9 cellular contexts compared by ENCODE assay signal in the genomic region with DNA sequence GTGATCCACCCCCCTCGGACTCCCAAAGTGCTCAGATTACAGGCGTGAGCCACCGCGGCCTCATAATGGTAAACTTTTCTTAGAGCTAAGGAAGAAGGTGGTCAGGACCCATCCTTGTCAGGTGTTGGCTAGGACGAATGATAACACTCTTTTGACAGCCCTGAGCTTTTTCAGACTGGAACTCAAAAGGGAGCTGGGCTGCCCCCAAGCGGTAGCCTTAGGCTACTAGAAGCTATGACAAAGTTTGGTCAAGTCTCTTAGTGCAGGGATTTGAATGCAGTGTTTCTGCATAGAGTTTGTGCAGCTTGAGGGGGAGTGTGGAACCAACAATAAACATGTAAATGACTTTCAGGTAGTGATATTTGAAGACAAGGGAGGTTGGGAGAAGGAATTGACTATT. TPM values are rescaled to one million over a fixed set of nuclear protein-coding genes. Genes with fewer than 3 reads are reported as not detected.
DNase-seq lines count a peak whose midpoint lies in the region; ATAC-seq, FAIRE-seq and TF ChIP-seq lines count a peak whose summit lies in the region.
"Had no signal": no experiment of that assay in that cellular context is flagged by ENCODE, and none has a peak within 500 bp of the region (broad histone marks: within the 10 kb centered on the region; RNA-seq: fewer than 3 reads in every experiment).

No MANE protein-coding gene starts in this region.

- TF ChIP-seq EP300 in A549 (IDR thresholded peaks at IDR 0.05) = no peak

- POLR2A ChIA-PET in A549 (lab: Yijun Ruan, JAX) = interaction anchor here (1.1 kb wide), 1 partner anchor 23 kb away, joined by 3 read pairs; a partner anchor contains a TSS

- H3K4me2 ChIP-seq in A549 = no peak overlapping the region

- WGBS in A549 (ENCODE audit: missing lambda C conversion rate) = 0% methylated on average over 6 of the region's 6 CpGs

- peak; percentile 28 to 53 for DNase-seq in A549 (ENCODE audit: low read depth in 1 of 2, low spot score in 1 of 2)
- no peak for DNase-seq in GM12864 (ENCODE audit: low read depth)
- DNase-seq in NCI-H526 (lab: John Stamatoyannopoulos, UW) = peak; percentile 33 to 50
- peak; percentile 53 for DNase-seq in activated CD8-positive, alpha-beta memory T cell treated with anti-CD3 and anti-CD28 coated beads, Interleukin-2, amount 50 U/mL, for 48 hours
- DNase-seq in foreskin keratinocyte = peak in 1 of 2 donors; percentile 28
- DNase-seq in stimulated activated CD4-positive, alpha-beta T cell treated with anti-CD3 and anti-CD28 coated beads, Interleukin-15, amount 100 ng/mL, for 24 hours = peak; percentile 57

- H3K4me3 ChIP-seq in A549 = no peak overlapping the region
- no peak overlapping the region for H3K4me3 ChIP-seq in GM12864 (ENCODE audit: low read depth, low read length)

- no peak for TF ChIP-seq POLR2A in A549 (IDR thresholded peaks at IDR 0.05; ENCODE audit: low read length)

- CTCF ChIA-PET in A549 (lab: Yijun Ruan, JAX) = interaction anchor here (0.6 to 4.4 kb wide), 24 partner anchors 9 to 197 kb away, joined by 3 to 50 read pairs (median 5); no protein-coding TSS in a partner anchor

- no peaks in the 10 kb centered on the region for H3K9me3 ChIP-seq in A549

- H3K27ac ChIP-seq in A549 (no peak overlapping the region), foreskin keratinocyte (no peak overlapping the region)

- H3K27me3 ChIP-seq in foreskin keratinocyte = no peaks in the 10 kb centered on the region

- H3K4me1 ChIP-seq in A549 (peaks cover 4% of the 10 kb centered on the region; the same call in 2 of the 3 replicates), foreskin keratinocyte (no peaks in the 10 kb centered on the region)

- ATAC-seq in A549 (peak; percentile 44 to 62; a peak in 4 of 6 replicates), foreskin keratinocyte (peak; percentile 61), GM21576 (IDR thresholded peaks at IDR 0.05; ENCODE audit: unreplicated experiment) (no peak), GM19455 (IDR thresholded peaks at IDR 0.05; ENCODE audit: unreplicated experiment) (no peak)

- TF ChIP-seq CTCF in A549 (IDR thresholded peaks at IDR 0.05) = peak; percentile 54
- TF ChIP-seq CTCF in GM12864 (IDR thresholded peaks at IDR 0.05; ENCODE audit: low read depth, low read length, missing control alignments) = peak; percentile 64
- peak; percentile 61 for TF ChIP-seq CTCF in foreskin keratinocyte (conservative IDR thresholded peaks at IDR 0.05)

- peak; percentile 55 to 70 for TF ChIP-seq RAD21 in A549 (conservative IDR thresholded peaks at IDR 0.05 in 1 of 2, IDR thresholded peaks at IDR 0.05 in 1 of 2)

- no peak for FAIRE-seq in A549 (lab: Jason Lieb, UNC)
- FAIRE-seq: endometrium had no signal

TF ChIP-seq in A549, 52 proteins besides CTCF, POLR2A, EP300 and RAD21:
- TF ChIP-seq HOXB5 (CRISPR knock-in tag; IDR thresholded peaks at IDR 0.05) (no peak), SMC3 (IDR thresholded peaks at IDR 0.05) (peak; percentile 43), JUN (IDR thresholded peaks at IDR 0.05) (no peak)
TF ChIP-seq in A549: peak in this region for 1.

RNA-seq across cellular contexts. Expression of a gene that starts 11.8 kb away (rescaled TPM):
- polyA plus RNA-seq in A549 (2011; rRNA removed) (139 and 155 TPM in 2 replicates), A549 (2017; fragmentation: RNase III; extraction: RNeasy Plus Mini Kit Qiagen cat#74134 plus additional on column Dnase treatment) (147 to 153 TPM (median 149 TPM) in 3 replicates), foreskin keratinocyte (161 and 172 TPM in 2 replicates)
- polyA plus RNA-seq in A549 (2012; cell fraction: cytosol; rRNA removed) = 268 and 301 TPM in 2 replicates
- 255 and 270 TPM in 2 replicates for polyA plus RNA-seq in A549 (2012; cell fraction: nucleus; rRNA removed)
- polyA minus RNA-seq in A549 (2011; rRNA and poly(A)+ RNA removed) = 81.2 and 115 TPM in 2 replicates
- 111 and 113 TPM in 2 replicates for total RNA-seq in foreskin keratinocyte

RNA-seq across cellular contexts. Expression of a gene that starts 23.3 kb away (rescaled TPM):
- 0.52 and 0.73 TPM in 2 replicates for polyA plus RNA-seq in A549 (2011; rRNA removed)
- 0.24 and 0.29 TPM in 2 replicates for polyA plus RNA-seq in A549 (2012; cell fraction: cytosol; rRNA removed)
- 0.36 and 0.40 TPM in 2 replicates for polyA plus RNA-seq in A549 (2012; cell fraction: nucleus; rRNA removed)
- polyA plus RNA-seq in A549 (2017; fragmentation: RNase III; extraction: RNeasy Plus Mini Kit Qiagen cat#74134 plus additional on column Dnase treatment) = 0.96 to 1.5 TPM (median 1.1 TPM) in 3 replicates
- polyA minus RNA-seq in A549 (2011; rRNA and poly(A)+ RNA removed) = 0.29 and 0.68 TPM in 2 replicates
- 0.35 and 0.58 TPM in 2 replicates for total RNA-seq in foreskin keratinocyte
- polyA plus RNA-seq in foreskin keratinocyte = 0.56 and 0.61 TPM in 2 replicates

RNA-seq across cellular contexts. Expression of a gene that starts 23.5 kb away (rescaled TPM):
- 85.4 and 100 TPM in 2 replicates for polyA plus RNA-seq in A549 (2011; rRNA removed)
- polyA plus RNA-seq in A549 (2012; cell fraction: cytosol; rRNA removed) = 46.2 and 48.1 TPM in 2 replicates
- polyA plus RNA-seq in A549 (2012; cell fraction: nucleus; rRNA removed) = 55.1 and 84.6 TPM in 2 replicates
- 72.1 to 79.4 TPM (median 76.7 TPM) in 3 replicates for polyA plus RNA-seq in A549 (2017; fragmentation: RNase III; extraction: RNeasy Plus Mini Kit Qiagen cat#74134 plus additional on column Dnase treatment)
- 76.7 and 87.6 TPM in 2 replicates for polyA minus RNA-seq in A549 (2011; rRNA and poly(A)+ RNA removed)
- 53.8 and 69.8 TPM in 2 replicates for total RNA-seq in foreskin keratinocyte
- 8.5 and 11.4 TPM in 2 replicates for polyA plus RNA-seq in foreskin keratinocyte

Comparison
In these comparisons a context has a peak if more than half of its experiments do, and no peak if none do; other contexts are left out.
1. ATAC-seq: peak in A549 (2 of 2) and foreskin keratinocyte (single experiment); none in GM21576 (single experiment) and GM19455 (single experiment).
2. Peak in every context shown above with its lines, with median percentiles within 50 percentile points of each other: CTCF ChIP-seq.